Comparison of ENCODE assay signal across 1 cellular context in genomic region chr16:53346-54236, GRCh38.
TF ChIP-seq lines count a peak whose summit lies in the region.

Gene POLR3K, minus strand, starts transcription at chr16:53608. Its CDS starts 22 bp downstream, at chr16:53586.
Gene SNRNP25, plus strand, starts transcription at chr16:53828. Its CDS starts 189 bp downstream, at chr16:54017.

TF ChIP-seq in GM12878, 131 proteins besides CTCF, POLR2A, EP300 and RAD21 (continued from another document and continues in another):
- TF ChIP-seq ZBTB40 (IDR thresholded peaks at IDR 0.05; ENCODE audit: borderline replicate concordance) (no peak), MLLT1 (IDR thresholded peaks at IDR 0.05) (0 out of 2 replicates have a peak, but pooled peaks have one; percentile 13), ATF7 (IDR thresholded peaks at IDR 0.05; ENCODE audit: low read depth) (no peak), WRNIP1 (IDR thresholded peaks at IDR 0.05; ENCODE audit: borderline replicate concordance, low read depth, low read length) (no peak), SREBF1 (IDR thresholded peaks at IDR 0.05; ENCODE audit: low read length) (no peak), ZNF274 (IDR thresholded peaks at IDR 0.05; ENCODE audit: insufficient read depth, insufficient read length) (no peak), PKNOX1 (IDR thresholded peaks at IDR 0.05) (peak; percentile 97), FOS (IDR thresholded peaks at IDR 0.05; ENCODE audit: borderline replicate concordance, extremely low read depth, insufficient read length) (peak; percentile 78), TAF1 (IDR thresholded peaks at IDR 0.05; ENCODE audit: borderline replicate concordance, low read depth, low read length) (peak; percentile 70; the same call in 1 of the 2 replicates), TARDBP (IDR thresholded peaks at IDR 0.05; ENCODE audit: borderline replicate concordance) (no peak), ZNF687 (IDR thresholded peaks at IDR 0.05) (peak; percentile 55), ZNF592 (IDR thresholded peaks at IDR 0.05) (no peak), PBX3 (IDR thresholded peaks at IDR 0.05; ENCODE audit: insufficient replicate concordance, low read depth, low read length) (peak; percentile 91), CHD2 (IDR thresholded peaks at IDR 0.05; ENCODE audit: borderline replicate concordance, low read depth, low read length) (peak; percentile 97), NR2C1 (IDR thresholded peaks at IDR 0.05) (no peak), ZNF622 (IDR thresholded peaks at IDR 0.05) (no peak), KDM1A (IDR thresholded peaks at IDR 0.05; ENCODE audit: borderline replicate concordance) (no peak), IRF3 (IDR thresholded peaks at IDR 0.05) (peak; percentile 96), FOXK2 (IDR thresholded peaks at IDR 0.05) (no peak), BMI1 (IDR thresholded peaks at IDR 0.05; ENCODE audit: borderline replicate concordance) (no peak), CBFB (IDR thresholded peaks at IDR 0.05; ENCODE audit: low read depth) (no peak), MXI1 (IDR thresholded peaks at IDR 0.05; ENCODE audit: low read depth, low read length) (peak; percentile 87), SKIL (IDR thresholded peaks at IDR 0.05; ENCODE audit: low read depth, poor library complexity, severe bottlenecking) (no peak), BHLHE40 (IDR thresholded peaks at IDR 0.05; ENCODE audit: borderline replicate concordance in 1 of 2, low read depth in 2 of 2, low read length in 1 of 2) (peak in 1 of 2 experiments; percentile 78; a peak in 2 of 4 replicates), ZNF217 (IDR thresholded peaks at IDR 0.05) (no peak), SREBF2 (IDR thresholded peaks at IDR 0.05; ENCODE audit: low read length) (peak; percentile 34; the same call in 1 of the 2 replicates), BCL3 (IDR thresholded peaks at IDR 0.05; ENCODE audit: borderline replicate concordance, insufficient read depth, low read depth, low read length, poor library complexity, severe bottlenecking) (no peak), MYB (IDR thresholded peaks at IDR 0.05; ENCODE audit: borderline replicate concordance, low read depth, low read length) (no peak), NR2F1 (conservative IDR thresholded peaks at IDR 0.05) (no peak; the same call in 1 of the 2 replicates), ATF2 (IDR thresholded peaks at IDR 0.05; ENCODE audit: low read length) (no peak), CBX3 (IDR thresholded peaks at IDR 0.05; ENCODE audit: borderline replicate concordance, low read depth) (no peak), ZZZ3 (IDR thresholded peaks at IDR 0.05; ENCODE audit: control insufficient read depth, insufficient read length, low read depth) (no peak), BACH1 (IDR thresholded peaks at IDR 0.05; ENCODE audit: borderline replicate concordance) (0 out of 2 replicates have a peak, but pooled peaks have one; percentile 7)
